38 cellular contexts compared by ENCODE assay signal in genomic region chr18:51383116-51383515, GRCh38.
"Had no signal": no experiment of that assay in that cellular context is flagged by ENCODE, and none has a peak within 500 bp of the region (broad histone marks: within the 10 kb centered on the region; RNA-seq: fewer than 3 reads in every experiment).

No MANE protein-coding gene starts in this region.

- H3K36me3 ChIP-seq: breast epithelium, Peyer's patch had no signal

- H3K27me3 Mint-ChIP-seq: activated T-cell treated with anti-CD3 and anti-CD28 coated beads, Interleukin-2, amount 50 U/mL, for 24 hours had no signal

- H3K27me3 ChIP-seq: body of pancreas, breast epithelium, Peyer's patch had no signal

- H3K4me3 Mint-ChIP-seq: activated CD4-positive, alpha-beta T cell treated with anti-CD3 and anti-CD28 coated beads for 36 hours; activated CD4-positive, alpha-beta T cell treated with anti-CD3 and anti-CD28 coated beads, Interleukin-2, amount 10 ng/mL, durations not matched to agents 7 days and 5 days; activated CD8-positive, alpha-beta T cell treated with anti-CD3 and anti-CD28 coated beads, Interleukin-2, amount 10 ng/mL, durations not matched to agents 7 days and 5 days; activated naive CD4-positive, alpha-beta T cell treated with anti-CD3 and anti-CD28 coated beads, Interleukin-2, amount 50 U/mL, for 24 hours; activated naive CD8-positive, alpha-beta T cell treated with anti-CD3 and anti-CD28 coated beads, Interleukin-2, amount 10 ng/mL, durations not matched to agents 7 days and 5 days; activated T-cell treated with anti-CD3 and anti-CD28 coated beads, Interleukin-2, amount 50 U/mL, for 24 hours; T-cell; T-helper 17 cell had no signal

- H3K9me3 ChIP-seq: body of pancreas, breast epithelium, Peyer's patch had no signal

- H3K27ac Mint-ChIP-seq: activated CD4-positive, alpha-beta T cell treated with anti-CD3 and anti-CD28 coated beads for 36 hours; activated CD4-positive, alpha-beta T cell treated with anti-CD3 and anti-CD28 coated beads, Interleukin-2, amount 10 ng/mL, durations not matched to agents 7 days and 5 days; activated CD8-positive, alpha-beta T cell treated with anti-CD3 and anti-CD28 coated beads, Interleukin-2, amount 10 ng/mL, durations not matched to agents 7 days and 5 days; activated naive CD4-positive, alpha-beta T cell treated with anti-CD3 and anti-CD28 coated beads, Interleukin-2, amount 50 U/mL, for 24 hours; activated naive CD8-positive, alpha-beta T cell treated with anti-CD3 and anti-CD28 coated beads, Interleukin-2, amount 10 ng/mL, durations not matched to agents 7 days and 5 days; activated T-cell treated with anti-CD3 and anti-CD28 coated beads, Interleukin-2, amount 50 U/mL, for 24 hours; activated T-helper 2 cell treated with anti-CD3 and anti-CD28 coated beads, Interferon-gamma antibody, Interleukin-2, Interleukin-4, amounts not matched to agents 10 μg/mL and 5 μg/mL and 100 μg/mL, durations not matched to agents 14 hours and 24 hours and 36 hours; T-cell; T-helper 17 cell had no signal

- H3K9me3 Mint-ChIP-seq: activated CD4-positive, alpha-beta T cell treated with anti-CD3 and anti-CD28 coated beads, Interleukin-2, amount 10 ng/mL, durations not matched to agents 7 days and 5 days; activated naive CD4-positive, alpha-beta T cell treated with anti-CD3 and anti-CD28 coated beads, Interleukin-2, amount 50 U/mL, for 24 hours; activated naive CD8-positive, alpha-beta T cell treated with anti-CD3 and anti-CD28 coated beads, Interleukin-2, amount 10 ng/mL, durations not matched to agents 7 days and 5 days; activated T-cell treated with anti-CD3 and anti-CD28 coated beads, Interleukin-2, amount 50 U/mL, for 24 hours; activated T-helper 2 cell treated with anti-CD3 and anti-CD28 coated beads, Interferon-gamma antibody, Interleukin-2, Interleukin-4, amounts not matched to agents 10 μg/mL and 5 μg/mL and 100 μg/mL, durations not matched to agents 14 hours and 24 hours and 36 hours; T-cell had no signal

- ATAC-seq: activated CD4-positive, alpha-beta T cell treated with anti-CD3 and anti-CD28 coated beads for 36 hours; activated CD4-positive, CD25-positive, alpha-beta regulatory T cell treated with anti-CD3 and anti-CD28 coated beads, Interleukin-2, amount 50 U/mL, for 24 hours; activated CD8-positive, alpha-beta T cell treated with anti-CD3 and anti-CD28 coated beads, Interleukin-2, amount 10 ng/mL, durations not matched to agents 7 days and 5 days; body of pancreas; PC-3; Right ventricle myocardium inferior; SK-N-SH treated with all-trans-retinoic acid at 6 μM for 48 hours; T-cell; T-helper 17 cell had no signal

- H3K36me3 Mint-ChIP-seq: activated naive CD4-positive, alpha-beta T cell treated with anti-CD3 and anti-CD28 coated beads, Interleukin-2, amount 50 U/mL, for 24 hours; activated naive CD8-positive, alpha-beta T cell treated with anti-CD3 and anti-CD28 coated beads, Interleukin-2, amount 10 ng/mL, durations not matched to agents 7 days and 5 days; T-cell had no signal

- H3K27ac ChIP-seq: body of pancreas, breast epithelium, Peyer's patch, RWPE1 had no signal

- FAIRE-seq: astrocyte had no signal

- H3K4me3 ChIP-seq: body of pancreas, breast epithelium, Peyer's patch had no signal

- H3K4me1 Mint-ChIP-seq: activated CD4-positive, alpha-beta T cell treated with anti-CD3 and anti-CD28 coated beads for 36 hours; activated CD4-positive, alpha-beta T cell treated with anti-CD3 and anti-CD28 coated beads, Interleukin-2, amount 10 ng/mL, durations not matched to agents 7 days and 5 days; activated naive CD4-positive, alpha-beta T cell treated with anti-CD3 and anti-CD28 coated beads, Interleukin-2, amount 50 U/mL, for 24 hours; activated naive CD8-positive, alpha-beta T cell treated with anti-CD3 and anti-CD28 coated beads, Interleukin-2, amount 10 ng/mL, durations not matched to agents 7 days and 5 days; T-cell; T-helper 17 cell had no signal

- H3K4me1 ChIP-seq: body of pancreas, breast epithelium, Peyer's patch had no signal

- DNase-seq: activated CD4-positive, alpha-beta T cell treated with anti-CD3 and anti-CD28 coated beads for 36 hours; activated CD4-positive, alpha-beta T cell treated with anti-CD3 and anti-CD28 coated beads, Interleukin-2, amount 10 ng/mL, durations not matched to agents 7 days and 5 days; activated CD4-positive, alpha-beta T cell treated with anti-CD3 and anti-CD28 coated beads, Interleukin-2, amount 50 U/mL, for 48 hours; activated CD8-positive, alpha-beta T cell treated with anti-CD3 and anti-CD28 coated beads, Interleukin-2, amount 10 ng/mL, durations not matched to agents 7 days and 5 days; activated gamma-delta T cell; activated naive CD4-positive, alpha-beta T cell treated with Interleukin-2 at 50 U/mL for 16 hours; activated naive CD8-positive, alpha-beta T cell treated with anti-CD3 and anti-CD28 coated beads, Interleukin-2, amount 10 ng/mL, durations not matched to agents 7 days and 5 days; activated T-cell treated with anti-CD3 and anti-CD28 coated beads, Interleukin-2, amount 50 U/mL, for 24 hours; amygdala; body of pancreas; Kasumi-1; KG1; MM.1S; MV-4-11; NCI-H1092; NCI-H1436 treated with DMSO at 0.1 percent for 48 hours; NCI-H1694 treated with DMSO at 0.1 percent for 48 hours; NCI-H2029; NCI-H2107; NCI-H2171; NCI-H510A; NCI-H526; NCI-H748 treated with DMSO at 0.1 percent for 48 hours; NK-92 treated with Interleukin-12 subunit alpha and Interleukin-12 subunit beta, amount 100 ng/mL, for 24 hours; PC-3; Peyer's patch; SIG-M5; T-cell; T-helper 17 cell; T-helper 9 cell had no signal
